In the genomic region with DNA sequence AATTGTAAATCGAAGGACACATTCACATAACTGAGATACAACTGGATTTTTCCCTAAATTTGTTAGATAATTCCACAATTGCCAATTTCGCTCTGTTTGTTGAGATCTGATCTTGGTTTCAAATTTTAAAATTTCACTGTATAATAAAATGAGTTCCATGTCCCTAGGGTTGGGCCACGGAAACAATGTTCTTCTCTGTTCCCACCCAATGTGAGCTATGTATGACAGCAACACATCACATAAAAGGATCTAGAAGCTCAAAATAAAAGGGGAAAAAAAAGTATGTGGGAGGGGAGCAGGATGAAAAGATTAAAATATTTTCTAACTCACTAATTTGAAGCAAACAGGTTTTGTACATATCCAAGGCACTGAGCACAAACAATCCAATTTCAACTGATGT, we compare ENCODE assay signal across 10 cellular contexts.
DNase-seq lines count a peak whose midpoint lies in the region; ATAC-seq, FAIRE-seq and TF ChIP-seq lines count a peak whose summit lies in the region.
"Had no signal": no experiment of that assay in that cellular context is flagged by ENCODE, and none has a peak within 500 bp of the region (broad histone marks: within the 10 kb centered on the region; RNA-seq: fewer than 3 reads in every experiment).

No MANE protein-coding gene starts in this region.

- H3K4me3 ChIP-seq in CD4-positive, alpha-beta memory T cell (ENCODE audit: low read length in 2 of 2): no peak overlapping the region
- H3K4me3 ChIP-seq in Panc1 (ENCODE audit: low read depth in 2 of 2, low read length in 2 of 2): no peak overlapping the region
- H3K4me3 ChIP-seq in esophagus squamous epithelium: no peak overlapping the region
- H3K4me3 ChIP-seq in psoas muscle: no peak overlapping the region

- H3K4me1 Mint-ChIP-seq in CD4-positive, alpha-beta memory T cell: peaks cover 49 to 77% (median 63%) of the 10 kb centered on the region in 4 donors

- H3K27me3 Mint-ChIP-seq in CD4-positive, alpha-beta memory T cell: no peaks in the 10 kb centered on the region

- no peaks in the 10 kb centered on the region for H3K27me3 ChIP-seq in CD4-positive, alpha-beta memory T cell (ENCODE audit: insufficient read depth, low read length)
- H3K27me3 ChIP-seq in Panc1 (ENCODE audit: control insufficient read depth, insufficient read depth, low read length) (no peaks in the 10 kb centered on the region), esophagus squamous epithelium (no peaks in the 10 kb centered on the region), psoas muscle (ENCODE audit: insufficient read depth in 3 of 3, low read length in 2 of 3) (no peaks in the 10 kb centered on the region)

- no peak for FAIRE-seq in RCC 7860 (lab: Jason Lieb, UNC)

- peaks cover 53% of the 10 kb centered on the region for H3K4me1 ChIP-seq in CD4-positive, alpha-beta memory T cell (ENCODE audit: insufficient read depth, low read length)
- H3K4me1 ChIP-seq in Panc1 (ENCODE audit: control insufficient read depth, insufficient read depth, low read length) (peaks cover 6% of the 10 kb centered on the region; the same call in 1 of the 2 replicates), esophagus squamous epithelium (peaks cover 0 to 54% (median 12%) of the 10 kb centered on the region in 3 donors), psoas muscle (peaks cover 52% of the 10 kb centered on the region)

- peaks cover 7 to 51% of the 10 kb centered on the region in 2 donors for H3K36me3 Mint-ChIP-seq in CD4-positive, alpha-beta memory T cell

- no peaks in the 10 kb centered on the region for H3K36me3 ChIP-seq in CD4-positive, alpha-beta memory T cell (ENCODE audit: insufficient read depth, low read length)
- no peaks in the 10 kb centered on the region for H3K36me3 ChIP-seq in Panc1 (ENCODE audit: control insufficient read depth, insufficient read depth, low read length)
- H3K36me3 ChIP-seq in esophagus squamous epithelium: no peaks in the 10 kb centered on the region
- H3K36me3 ChIP-seq in psoas muscle (ENCODE audit: insufficient read depth in 1 of 2, low read depth in 1 of 2): peaks cover 0 to 3% of the 10 kb centered on the region in 2 donors

- DNase-seq in CD4-positive, alpha-beta memory T cell: no peak
- DNase-seq in Panc1 (ENCODE audit: low read depth, low spot score) (no peak), esophagus squamous epithelium (lab: John Stamatoyannopoulos, UW) (no peak), psoas muscle (no peak), NCI-H146 treated with DMSO at 0.1 percent for 48 hours (lab: John Stamatoyannopoulos, UW; ENCODE audit: unreplicated experiment) (no peak), RCC 7860 (ENCODE audit: low spot score) (no peak), HUDEP-2 (lab: John Stamatoyannopoulos, UW; ENCODE audit: unreplicated experiment in 76 of 76) (no peak), NCI-H748 treated with DMSO at 0.1 percent for 48 hours (lab: John Stamatoyannopoulos, UW) (no peak)
- DNase-seq: NCI-H1436 treated with DMSO at 0.1 percent for 48 hours had no signal

- 80 to 82% methylated on average over 3 of the region's 3 CpGs for WGBS in esophagus squamous epithelium, 2 donors
- 58 to 73% (median 59%) methylated on average over 3 of the region's 3 CpGs for WGBS in psoas muscle, 3 donors

- peaks cover 0 to 6% (median 0%) of the 10 kb centered on the region in 8 donors for H3K9me3 Mint-ChIP-seq in CD4-positive, alpha-beta memory T cell
- H3K9me3 Mint-ChIP-seq: activated T-helper 2 cell treated with anti-CD3 and anti-CD28 coated beads, Interferon-gamma antibody, Interleukin-2, Interleukin-4, amounts not matched to agents 10 μg/mL and 5 μg/mL and 100 μg/mL, durations not matched to agents 14 hours and 24 hours and 36 hours had no signal

- CTCF ChIA-PET in CD4-positive, alpha-beta memory T cell (lab: Charles Lee; ENCODE audit: partially characterized antibody): interaction anchor here (0.6 to 9.2 kb wide), 36 partner anchors 9 to 341 kb away, joined by 3 to 150 read pairs (median 5); no protein-coding TSS in a partner anchor
- CTCF ChIA-PET in Panc1 (lab: Charles Lee): interaction anchor here (0.6 to 1.8 kb wide), 8 partner anchors 14 to 143 kb away, joined by 3 to 8 read pairs (median 4); no protein-coding TSS in a partner anchor

- no peak for TF ChIP-seq POLR2A in esophagus squamous epithelium (IDR thresholded peaks at IDR 0.05)

- no peak for ATAC-seq in Panc1
- no peak for ATAC-seq in psoas muscle

- peak overlapping the region in 6 of 7 donors; percentile 8 to 89 (median 50) for H3K27ac Mint-ChIP-seq in CD4-positive, alpha-beta memory T cell
- H3K27ac Mint-ChIP-seq: activated T-helper 2 cell treated with anti-CD3 and anti-CD28 coated beads, Interferon-gamma antibody, Interleukin-2, Interleukin-4, amounts not matched to agents 10 μg/mL and 5 μg/mL and 100 μg/mL, durations not matched to agents 14 hours and 24 hours and 36 hours had no signal

- intact Hi-C loops in CD4-positive, alpha-beta memory T cell (cut with micrococcal nuclease): loop anchor here (1.0 to 2.0 kb wide), 4 partner anchors 17 to 143 kb away; no protein-coding TSS in a partner anchor
- intact Hi-C loops in Panc1 (cut with micrococcal nuclease; ENCODE audit: unreplicated experiment): loop anchor here (2.0 to 5.0 kb wide), 2 partner anchors 78 to 143 kb away; no protein-coding TSS in a partner anchor
- intact Hi-C loops in esophagus squamous epithelium (cut with DNase I): no loop called here
- intact Hi-C loops in psoas muscle (cut with DNase I): loop anchor here (2.0 to 5.0 kb wide), 4 partner anchors 43 to 143 kb away; no protein-coding TSS in a partner anchor

- POLR2A ChIA-PET in CD4-positive, alpha-beta memory T cell (lab: Charles Lee; ENCODE audit: partially characterized antibody): interaction anchor here (0.9 to 1.4 kb wide), 8 partner anchors 10 to 143 kb away, joined by 3 to 10 read pairs (median 3); no protein-coding TSS in a partner anchor
- POLR2A ChIA-PET in Panc1 (lab: Charles Lee): no interaction called here

- H3K9me3 ChIP-seq in CD4-positive, alpha-beta memory T cell (ENCODE audit: control insufficient read depth in 1 of 2, low read length in 2 of 2): no peaks in the 10 kb centered on the region
- H3K9me3 ChIP-seq in Panc1 (ENCODE audit: control insufficient read depth, insufficient read depth, low read depth, low read length): no peaks in the 10 kb centered on the region
- H3K9me3 ChIP-seq in esophagus squamous epithelium: no peaks in the 10 kb centered on the region
- H3K9me3 ChIP-seq in psoas muscle: no peaks in the 10 kb centered on the region

- no peak overlapping the region for H3K27ac ChIP-seq in CD4-positive, alpha-beta memory T cell (ENCODE audit: low read depth, low read length)
- H3K27ac ChIP-seq in Panc1 (ENCODE audit: low read length) (peak overlapping the region; percentile 60; the same call in 1 of the 2 replicates), esophagus squamous epithelium (peak overlapping the region in 3 of 4 donors; percentile 31 to 39 (median 34)), psoas muscle (peak overlapping the region; percentile 64)

- no peak for TF ChIP-seq CTCF in Panc1 (IDR thresholded peaks at IDR 0.05)
- TF ChIP-seq CTCF in esophagus squamous epithelium (IDR thresholded peaks at IDR 0.05): no peak
- TF ChIP-seq CTCF in psoas muscle (IDR thresholded peaks at IDR 0.05): no peak

- BruUV-seq in Panc1 (replicated peaks; lab: Mats Ljungman, UMichigan): no TSS peak

- in situ Hi-C loops in Panc1 (cut with HindIII; ENCODE audit: low pct_unique_long_range_greater_than_20kb, low sequenced_read_pairs): no loop called here

- H3K4me3 Mint-ChIP-seq in CD4-positive, alpha-beta memory T cell: peak overlapping the region in 3 of 8 donors; percentile 24 to 36 (median 33)
